1 cellular context compared by ENCODE assay signal in the genomic region with DNA sequence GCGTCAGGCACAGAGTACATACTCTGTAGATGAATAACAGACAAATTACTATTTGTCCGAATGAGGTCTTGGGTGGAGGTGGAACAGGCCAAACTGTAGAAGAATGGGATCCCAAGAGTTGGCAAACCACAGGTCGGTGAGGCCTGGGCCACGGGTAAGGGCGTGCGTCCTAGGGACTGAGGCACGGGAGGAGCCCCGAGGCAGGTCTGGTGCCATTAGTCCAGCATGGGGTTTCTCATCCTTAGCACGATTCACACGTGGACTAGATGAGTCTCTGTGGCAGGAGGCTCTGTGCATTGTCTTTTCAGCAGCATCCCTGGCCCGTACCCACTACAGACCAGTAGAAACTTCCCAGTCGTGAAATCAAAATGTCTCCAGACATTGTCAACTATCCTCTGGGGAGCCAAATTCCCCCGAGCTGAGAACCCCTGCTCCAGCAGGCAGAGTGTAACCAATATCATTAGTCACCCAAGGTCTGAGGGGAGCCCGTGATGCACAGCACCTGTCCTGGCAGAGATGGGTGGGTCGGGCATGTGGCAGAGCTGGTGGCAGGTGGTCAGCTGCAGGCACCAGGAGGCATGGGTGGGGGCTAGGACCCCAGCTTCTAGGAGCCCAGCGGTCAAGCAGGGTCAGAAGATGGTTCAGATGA.
TF ChIP-seq lines count a peak whose summit lies in the region.

No MANE protein-coding gene starts in this region.

TF ChIP-seq in H1, 55 proteins besides CTCF, POLR2A, EP300 and RAD21 (continued from another document):
- TF ChIP-seq KDM4A (IDR thresholded peaks at IDR 0.05; ENCODE audit: low read depth, low read length, severe bottlenecking) (no peak), KDM5A (IDR thresholded peaks at IDR 0.05; ENCODE audit: low read length) (no peak), GTF2F1 (IDR thresholded peaks at IDR 0.05; ENCODE audit: borderline replicate concordance, low read depth, low read length) (no peak), KDM1A (IDR thresholded peaks at IDR 0.05; ENCODE audit: borderline replicate concordance, low read length) (no peak), TAF1 (IDR thresholded peaks at IDR 0.05; ENCODE audit: low read depth, low read length) (no peak), YY1 (IDR thresholded peaks at IDR 0.05; ENCODE audit: low read depth, low read length) (no peak), SIX5 (IDR thresholded peaks at IDR 0.05; ENCODE audit: low read depth, low read length) (no peak), SAP30 (IDR thresholded peaks at IDR 0.05; ENCODE audit: insufficient read depth, insufficient replicate concordance, low read length) (no peak), CBX5 (IDR thresholded peaks at IDR 0.05; ENCODE audit: low read depth, low read length) (no peak)
